Comparison of ENCODE assay signal across 3 cellular contexts in the genomic region with DNA sequence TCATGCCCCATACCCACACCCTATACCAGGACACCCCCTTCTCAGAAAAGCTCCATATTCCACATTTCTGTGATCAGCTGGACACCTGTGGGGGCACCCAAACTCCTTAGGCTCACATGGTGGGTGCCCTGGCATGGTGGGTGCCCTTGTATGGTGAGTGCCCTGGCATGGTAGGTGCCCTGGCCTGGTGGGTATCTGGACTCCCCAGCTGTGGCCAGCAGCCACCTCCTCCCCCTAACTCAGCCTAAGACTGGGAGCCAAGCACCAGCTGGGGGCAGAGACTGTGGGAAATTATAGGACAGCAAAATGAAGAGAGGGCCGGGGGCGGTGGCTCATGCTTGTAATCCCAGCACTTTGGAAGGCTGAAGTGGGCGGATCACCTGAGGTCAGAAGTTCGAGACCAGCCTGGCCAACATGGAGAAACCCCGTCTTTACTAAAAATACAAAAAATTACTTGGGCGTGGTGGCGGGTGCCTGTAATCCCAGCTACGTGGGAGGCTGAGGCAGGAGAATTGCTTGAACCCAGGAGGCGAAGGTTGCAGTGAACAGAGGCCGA. TPM values are rescaled to one million over a fixed set of nuclear protein-coding genes. Genes with fewer than 3 reads are reported as not detected.
"Had no signal": no experiment of that assay in that cellular context is flagged by ENCODE, and none has a peak within 500 bp of the region (broad histone marks: within the 10 kb centered on the region; RNA-seq: fewer than 3 reads in every experiment).

No MANE protein-coding gene starts in this region.

RNA-seq across cellular contexts. Expression of gene SERPINF2, which starts 33.8 kb away (rescaled TPM):
- total RNA-seq: lung microvascular endothelial cell, SJSA1 had no signal

RNA-seq across cellular contexts. Expression of gene SERPINF1, which starts 53.0 kb away (rescaled TPM):
- total RNA-seq: dermis microvascular lymphatic vessel endothelial cell, lung microvascular endothelial cell, SJSA1 had no signal
